In genomic region chr7:110388451-110388850, GRCh38 we compare ENCODE assay signal across 20 cellular contexts.
DNase-seq lines count a peak whose midpoint lies in the region; ATAC-seq and TF ChIP-seq lines count a peak whose summit lies in the region.
"Had no signal": no experiment of that assay in that cellular context is flagged by ENCODE, and none has a peak within 500 bp of the region (broad histone marks: within the 10 kb centered on the region; RNA-seq: fewer than 3 reads in every experiment).

No MANE protein-coding gene starts in this region.

- H3K9me3 Mint-ChIP-seq in Calu3 (ENCODE audit: low read depth, unreplicated experiment) (peaks cover 2% of the 10 kb centered on the region), brain (peaks cover 0 to 4% (median 0%) of the 10 kb centered on the region in 5 experiments)
- H3K9me3 Mint-ChIP-seq: IgD-negative memory B cell had no signal

- H3K4me1 Mint-ChIP-seq in Calu3 (ENCODE audit: low read depth, unreplicated experiment): peaks cover 48% of the 10 kb centered on the region
- peaks cover 15% of the 10 kb centered on the region for H3K4me1 Mint-ChIP-seq in brain
- H3K4me1 Mint-ChIP-seq: IgD-negative memory B cell had no signal

- H3K27ac ChIP-seq in HUES64 (ENCODE audit: low read depth, low read length) (peak overlapping the region; percentile 55; the same call in 1 of the 2 replicates), mesodermal cell (ENCODE audit: low read depth, low read length, severe bottlenecking) (peak overlapping the region; percentile 48)
- H3K27ac ChIP-seq: KMS-11, RWPE1 had no signal

- H3K4me1 ChIP-seq in HUES64 (ENCODE audit: insufficient read depth, low read length) (peaks cover 49% of the 10 kb centered on the region), mesodermal cell (ENCODE audit: control insufficient read depth, insufficient read depth, low read length, poor library complexity, severe bottlenecking) (peaks cover 14% of the 10 kb centered on the region)

- no peak for ATAC-seq in GM19397 (IDR thresholded peaks at IDR 0.05; ENCODE audit: unreplicated experiment)
- ATAC-seq: Panc1 had no signal

- H3K27me3 Mint-ChIP-seq in Calu3 (ENCODE audit: unreplicated experiment) (no peaks in the 10 kb centered on the region), brain (peaks cover 3% of the 10 kb centered on the region)
- H3K27me3 Mint-ChIP-seq: IgD-negative memory B cell had no signal

- H3K36me3 Mint-ChIP-seq in Calu3 (ENCODE audit: insufficient read depth, unreplicated experiment) (no peaks in the 10 kb centered on the region), brain (no peaks in the 10 kb centered on the region)
- H3K36me3 Mint-ChIP-seq: IgD-negative memory B cell had no signal

- H3K27ac Mint-ChIP-seq in Calu3 (ENCODE audit: unreplicated experiment): peak overlapping the region; percentile 40
- peak overlapping the region in 4 of 5 experiments; percentile 24 to 91 (median 48) for H3K27ac Mint-ChIP-seq in brain
- H3K27ac Mint-ChIP-seq: IgD-negative memory B cell had no signal

- no peaks in the 10 kb centered on the region for H3K27me3 ChIP-seq in HUES64 (ENCODE audit: insufficient read depth, low read length)

- no peak overlapping the region for H3K4me3 Mint-ChIP-seq in Calu3 (ENCODE audit: low read depth, unreplicated experiment)
- peak overlapping the region in 1 of 5 experiments; percentile 1 for H3K4me3 Mint-ChIP-seq in brain
- H3K4me3 Mint-ChIP-seq: IgD-negative memory B cell had no signal

- H3K9me3 ChIP-seq in HUES64 (ENCODE audit: insufficient read depth, low read depth, low read length) (no peaks in the 10 kb centered on the region), mesodermal cell (ENCODE audit: control insufficient read depth, low read length) (no peaks in the 10 kb centered on the region)

- CTCF ChIA-PET in Calu3 (lab: Charles Lee): no interaction called here

- TF ChIP-seq CTCF in Calu3 (IDR thresholded peaks at IDR 0.05; ENCODE audit: unreplicated experiment) (no peak), brain (conservative IDR thresholded peaks at IDR 0.05) (no peak)

- DNase-seq in Calu3 (no peak), NCI-H1092 treated with DMSO at 0.1 percent for 48 hours (lab: John Stamatoyannopoulos, UW) (no peak), DMS53 (lab: John Stamatoyannopoulos, UW) (no peak), NCI-H1436 treated with DMSO at 0.1 percent for 48 hours (lab: John Stamatoyannopoulos, UW) (no peak)
- DNase-seq: MM.1S, NCI-H1417, NCI-H1694 treated with DMSO at 0.1 percent for 48 hours, NCI-H2081, NCI-H226, NCI-H510A, NCI-H69, SHP77 had no signal

- H3K36me3 ChIP-seq in HUES64 (ENCODE audit: insufficient read depth, low read length): no peaks in the 10 kb centered on the region
- no peaks in the 10 kb centered on the region for H3K36me3 ChIP-seq in mesodermal cell (ENCODE audit: control insufficient read depth, insufficient read depth, low read length)

- H3K4me3 ChIP-seq in HUES64 (ENCODE audit: low read length) (no peak overlapping the region), mesodermal cell (ENCODE audit: extremely low read depth, insufficient read depth, low read length, poor library complexity, severe bottlenecking) (no peak overlapping the region)

- no peak overlapping the region for H3K9ac ChIP-seq in HUES64 (ENCODE audit: low read depth, low read length)
- H3K9ac ChIP-seq: KMS-11 had no signal

- WGBS in HUES64: 68% methylated on average over 1 of the region's 1 CpG
- WGBS in mesodermal cell (ENCODE audit: insufficient coverage in 2 of 2), 2 experiments: 71% methylated on average over 1 of the region's 1 CpG; no CpG with 5 or more reads in 1 of the 2 experiments

- intact Hi-C loops in Calu3 (cut with micrococcal nuclease; ENCODE audit: unreplicated experiment): no loop called here

- BruUV-seq in Calu3 (replicated peaks; lab: Mats Ljungman, UMichigan): no TSS peak
